In the genomic region with DNA sequence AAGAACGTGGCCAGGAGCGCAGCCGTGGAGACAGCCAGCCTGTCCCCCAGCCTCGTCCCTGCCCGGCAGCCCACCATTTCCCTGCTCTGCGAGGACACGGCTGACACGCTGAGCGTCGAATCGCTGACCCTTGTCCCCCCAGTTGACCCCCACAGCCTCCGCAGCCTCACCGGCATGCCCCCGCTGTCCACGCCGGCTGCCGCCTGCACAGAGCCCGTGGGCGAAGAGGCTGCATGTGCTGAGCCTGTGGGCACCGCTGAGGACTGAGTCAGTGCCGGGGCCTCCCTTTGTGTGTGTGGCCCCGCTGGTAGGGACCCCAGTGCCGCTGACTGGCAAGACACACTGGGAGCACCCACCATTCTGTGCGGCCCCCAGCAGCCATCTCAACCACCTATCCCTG, we compare ENCODE assay signal across 26 cellular contexts.
DNase-seq lines count a peak whose midpoint lies in the region; ATAC-seq and TF ChIP-seq lines count a peak whose summit lies in the region.
"Had no signal": no experiment of that assay in that cellular context is flagged by ENCODE, and none has a peak within 500 bp of the region (broad histone marks: within the 10 kb centered on the region; RNA-seq: fewer than 3 reads in every experiment).

No MANE protein-coding gene starts in this region.

- H2AK5ac ChIP-seq in neuronal stem cell (ENCODE audit: low read depth, low read length): peak overlapping the region; percentile 12

- peaks cover 48% of the 10 kb centered on the region for H3K36me3 ChIP-seq in DND-41 (ENCODE audit: insufficient read depth, low read length)
- peaks cover 0 to 11% of the 10 kb centered on the region in 2 donors for H3K36me3 ChIP-seq in neuronal stem cell (replicated peaks in 1 of 2; ENCODE audit: control insufficient read depth in 2 of 2, insufficient read depth in 2 of 2, low read length in 2 of 2)

- no peak for TF ChIP-seq CTCF in activated CD8-positive, alpha-beta T cell treated with anti-CD3 and anti-CD28 coated beads for 36 hours (IDR thresholded peaks at IDR 0.05)
- TF ChIP-seq CTCF in DND-41 (IDR thresholded peaks at IDR 0.05; ENCODE audit: borderline replicate concordance, extremely low read depth, low read length, poor library complexity, severe bottlenecking): no peak

- H3K4me3 ChIP-seq in DND-41 (ENCODE audit: low read depth in 1 of 2, low read length in 2 of 2) (no peak overlapping the region), neuronal stem cell (ENCODE audit: low read length in 2 of 2) (no peak overlapping the region)
- H3K4me3 ChIP-seq: Peyer's patch had no signal

- peak overlapping the region; percentile 47 for H3K23ac ChIP-seq in neuronal stem cell (ENCODE audit: low read depth, low read length, poor library complexity)

- H3K4me1 ChIP-seq in DND-41 (ENCODE audit: insufficient read depth, low read length) (peaks cover 37% of the 10 kb centered on the region), neuronal stem cell (ENCODE audit: control insufficient read depth in 2 of 2, insufficient read depth in 1 of 2, low read depth in 1 of 2, low read length in 2 of 2) (peaks cover 3 to 4% of the 10 kb centered on the region in 2 donors)

- intact Hi-C loops in activated CD8-positive, alpha-beta T cell treated with anti-CD3 and anti-CD28 coated beads for 36 hours (cut with micrococcal nuclease): loop anchor here (10.0 kb wide), 1 partner anchor 84 kb away; no protein-coding TSS in a partner anchor
- intact Hi-C loops in activated T-helper 2 cell treated with anti-CD3 and anti-CD28 coated beads, Interferon-gamma antibody, Interleukin-2, Interleukin-4, amounts not matched to agents 10 μg/mL and 5 μg/mL and 100 μg/mL, durations not matched to agents 14 hours and 24 hours and 36 hours (cut with micrococcal nuclease): loop anchor here (5.0 kb wide), 1 partner anchor 211 kb away; no protein-coding TSS in a partner anchor

- no peaks in the 10 kb centered on the region for H3K9me3 ChIP-seq in DND-41 (ENCODE audit: insufficient read depth, low read length, severe bottlenecking)
- H3K9me3 ChIP-seq in neuronal stem cell (replicated peaks in 1 of 2; ENCODE audit: control insufficient read depth in 2 of 2, insufficient read depth in 1 of 2, low read depth in 1 of 2, low read length in 2 of 2): no peaks in the 10 kb centered on the region
- H3K9me3 ChIP-seq: Peyer's patch had no signal

- no peak overlapping the region for H3K14ac ChIP-seq in neuronal stem cell (ENCODE audit: low read length)

- H3K27me3 ChIP-seq in DND-41 (ENCODE audit: insufficient read depth, low read length, poor library complexity): no peaks in the 10 kb centered on the region
- no peaks in the 10 kb centered on the region for H3K27me3 ChIP-seq in neuronal stem cell (ENCODE audit: control insufficient read depth in 3 of 3, insufficient read depth in 3 of 3, low read depth in 1 of 3, low read length in 3 of 3)
- H3K27me3 ChIP-seq: Peyer's patch had no signal

- H3K4me2 ChIP-seq in DND-41 (ENCODE audit: insufficient read depth, low read length) (no peak overlapping the region), neuronal stem cell (ENCODE audit: insufficient read depth, low read length, poor library complexity, severe bottlenecking) (no peak overlapping the region)
- H3K4me2 ChIP-seq: KMS-11 had no signal

- CTCF ChIA-PET in activated CD8-positive, alpha-beta T cell treated with anti-CD3 and anti-CD28 coated beads, Interleukin-2, amount 10 ng/mL, durations not matched to agents 7 days and 5 days (lab: Charles Lee): interaction anchor here (1.1 kb wide), 1 partner anchor 9 kb away, joined by 3 read pairs; no protein-coding TSS in a partner anchor
- CTCF ChIA-PET in activated CD8-positive, alpha-beta T cell treated with anti-CD3 and anti-CD28 coated beads for 36 hours (lab: Charles Lee): no interaction called here

- H3K9ac ChIP-seq in DND-41 (ENCODE audit: low read depth, low read length) (no peak overlapping the region), neuronal stem cell (ENCODE audit: low read depth, low read length, poor library complexity) (peak overlapping the region; percentile 50)
- H3K9ac ChIP-seq: KMS-11 had no signal

- no peak overlapping the region for H4K8ac ChIP-seq in neuronal stem cell (ENCODE audit: low read depth, low read length)

- H2BK15ac ChIP-seq in neuronal stem cell (ENCODE audit: low read length): no peak overlapping the region

- WGBS in neuronal stem cell (ENCODE audit: extremely low coverage in 2 of 2, insufficient read length in 2 of 2, insufficient replicate concordance in 1 of 2), 2 donors: no CpG with 5 or more reads among the region's 24 CpGs

- no peak overlapping the region for H2BK12ac ChIP-seq in neuronal stem cell (ENCODE audit: low read length)

- H3K4me1 Mint-ChIP-seq in activated CD8-positive, alpha-beta T cell treated with anti-CD3 and anti-CD28 coated beads, Interleukin-2, amount 10 ng/mL, durations not matched to agents 7 days and 5 days (ENCODE audit: low read depth): peaks cover 85% of the 10 kb centered on the region
- peaks cover 73% of the 10 kb centered on the region for H3K4me1 Mint-ChIP-seq in activated CD8-positive, alpha-beta T cell treated with anti-CD3 and anti-CD28 coated beads for 36 hours (ENCODE audit: low read depth)
- peaks cover 75% of the 10 kb centered on the region for H3K4me1 Mint-ChIP-seq in activated T-helper 2 cell treated with anti-CD3 and anti-CD28 coated beads, Interferon-gamma antibody, Interleukin-2, Interleukin-4, amounts not matched to agents 10 μg/mL and 5 μg/mL and 100 μg/mL, durations not matched to agents 14 hours and 24 hours and 36 hours (ENCODE audit: low read depth)

- H3K4me3 Mint-ChIP-seq in activated CD8-positive, alpha-beta T cell treated with anti-CD3 and anti-CD28 coated beads, Interleukin-2, amount 10 ng/mL, durations not matched to agents 7 days and 5 days: no peak overlapping the region
- H3K4me3 Mint-ChIP-seq in activated CD8-positive, alpha-beta T cell treated with anti-CD3 and anti-CD28 coated beads for 36 hours: no peak overlapping the region
- no peak overlapping the region for H3K4me3 Mint-ChIP-seq in activated T-helper 2 cell treated with anti-CD3 and anti-CD28 coated beads, Interferon-gamma antibody, Interleukin-2, Interleukin-4, amounts not matched to agents 10 μg/mL and 5 μg/mL and 100 μg/mL, durations not matched to agents 14 hours and 24 hours and 36 hours (ENCODE audit: low read depth)
- H3K4me3 Mint-ChIP-seq: CD8-positive, alpha-beta memory T cell had no signal

- no peak overlapping the region for H2BK120ac ChIP-seq in neuronal stem cell (ENCODE audit: low read depth, low read length)

- POLR2A ChIA-PET in activated CD8-positive, alpha-beta T cell treated with anti-CD3 and anti-CD28 coated beads, Interleukin-2, amount 10 ng/mL, durations not matched to agents 7 days and 5 days (lab: Charles Lee): no interaction called here
- POLR2A ChIA-PET in activated CD8-positive, alpha-beta T cell treated with anti-CD3 and anti-CD28 coated beads for 36 hours (lab: Charles Lee): interaction anchor here (1.0 kb wide), 1 partner anchor 14 kb away, joined by 4 read pairs; no protein-coding TSS in a partner anchor

- no peak for ATAC-seq in activated CD8-positive, alpha-beta T cell treated with anti-CD3 and anti-CD28 coated beads, Interleukin-2, amount 10 ng/mL, durations not matched to agents 7 days and 5 days
- ATAC-seq in activated CD8-positive, alpha-beta T cell treated with anti-CD3 and anti-CD28 coated beads for 36 hours: no peak
- no peak for ATAC-seq in DND-41 (ENCODE audit: insufficient read depth, low read depth)
- ATAC-seq: HCT116 had no signal

- peak overlapping the region; percentile 89 for H4K91ac ChIP-seq in neuronal stem cell (ENCODE audit: low read depth, low read length, poor library complexity)

- H3K79me2 ChIP-seq in DND-41 (ENCODE audit: insufficient read depth, low read length): no peaks in the 10 kb centered on the region

- H3K27ac ChIP-seq in DND-41 (ENCODE audit: low read length): peak overlapping the region; percentile 55
- no peak overlapping the region for H3K27ac ChIP-seq in neuronal stem cell (replicated peaks; ENCODE audit: low read length)
- H3K27ac ChIP-seq: 22Rv1, C4-2B, HL-60, KMS-11, Peyer's patch had no signal

- H2BK5ac ChIP-seq in neuronal stem cell (ENCODE audit: low read length): no peak overlapping the region

- H3K27me3 Mint-ChIP-seq in activated CD8-positive, alpha-beta T cell treated with anti-CD3 and anti-CD28 coated beads, Interleukin-2, amount 10 ng/mL, durations not matched to agents 7 days and 5 days (ENCODE audit: low read depth): no peaks in the 10 kb centered on the region
- no peaks in the 10 kb centered on the region for H3K27me3 Mint-ChIP-seq in activated CD8-positive, alpha-beta T cell treated with anti-CD3 and anti-CD28 coated beads for 36 hours
- no peaks in the 10 kb centered on the region for H3K27me3 Mint-ChIP-seq in activated T-helper 2 cell treated with anti-CD3 and anti-CD28 coated beads, Interferon-gamma antibody, Interleukin-2, Interleukin-4, amounts not matched to agents 10 μg/mL and 5 μg/mL and 100 μg/mL, durations not matched to agents 14 hours and 24 hours and 36 hours (ENCODE audit: low read depth)
- H3K27me3 Mint-ChIP-seq: CD8-positive, alpha-beta memory T cell had no signal

- no peaks in the 10 kb centered on the region for H3K9me3 Mint-ChIP-seq in activated CD8-positive, alpha-beta T cell treated with anti-CD3 and anti-CD28 coated beads, Interleukin-2, amount 10 ng/mL, durations not matched to agents 7 days and 5 days (ENCODE audit: insufficient read depth)
- H3K9me3 Mint-ChIP-seq in activated CD8-positive, alpha-beta T cell treated with anti-CD3 and anti-CD28 coated beads for 36 hours: no peaks in the 10 kb centered on the region
- H3K9me3 Mint-ChIP-seq in activated T-helper 2 cell treated with anti-CD3 and anti-CD28 coated beads, Interferon-gamma antibody, Interleukin-2, Interleukin-4, amounts not matched to agents 10 μg/mL and 5 μg/mL and 100 μg/mL, durations not matched to agents 14 hours and 24 hours and 36 hours: no peaks in the 10 kb centered on the region
- H3K9me3 Mint-ChIP-seq: CD8-positive, alpha-beta memory T cell had no signal

- H3K27ac Mint-ChIP-seq in activated CD8-positive, alpha-beta T cell treated with anti-CD3 and anti-CD28 coated beads, Interleukin-2, amount 10 ng/mL, durations not matched to agents 7 days and 5 days: peak overlapping the region; percentile 63
- no peak overlapping the region for H3K27ac Mint-ChIP-seq in activated CD8-positive, alpha-beta T cell treated with anti-CD3 and anti-CD28 coated beads for 36 hours
- H3K27ac Mint-ChIP-seq in activated T-helper 2 cell treated with anti-CD3 and anti-CD28 coated beads, Interferon-gamma antibody, Interleukin-2, Interleukin-4, amounts not matched to agents 10 μg/mL and 5 μg/mL and 100 μg/mL, durations not matched to agents 14 hours and 24 hours and 36 hours: peak overlapping the region; percentile 79
- H3K27ac Mint-ChIP-seq: CD8-positive, alpha-beta memory T cell had no signal

- no peak overlapping the region for H3K4ac ChIP-seq in neuronal stem cell (ENCODE audit: low read length)

- H3K18ac ChIP-seq in neuronal stem cell (ENCODE audit: low read length): peak overlapping the region; percentile 58

- H3K79me1 ChIP-seq in neuronal stem cell (ENCODE audit: low read depth, low read length): no peaks in the 10 kb centered on the region

- H3K36me3 Mint-ChIP-seq in activated CD8-positive, alpha-beta T cell treated with anti-CD3 and anti-CD28 coated beads, Interleukin-2, amount 10 ng/mL, durations not matched to agents 7 days and 5 days (ENCODE audit: low read depth): peaks cover 64% of the 10 kb centered on the region
- peaks cover 34% of the 10 kb centered on the region for H3K36me3 Mint-ChIP-seq in activated CD8-positive, alpha-beta T cell treated with anti-CD3 and anti-CD28 coated beads for 36 hours (ENCODE audit: low read depth)
- peaks cover 49% of the 10 kb centered on the region for H3K36me3 Mint-ChIP-seq in activated T-helper 2 cell treated with anti-CD3 and anti-CD28 coated beads, Interferon-gamma antibody, Interleukin-2, Interleukin-4, amounts not matched to agents 10 μg/mL and 5 μg/mL and 100 μg/mL, durations not matched to agents 14 hours and 24 hours and 36 hours (ENCODE audit: low read depth)

- H2AFZ ChIP-seq in DND-41 (ENCODE audit: low read depth, low read length) (no peak overlapping the region), neuronal stem cell (ENCODE audit: low read length) (no peak overlapping the region)

- H4K20me1 ChIP-seq in DND-41 (ENCODE audit: insufficient read depth, low read length): no peaks in the 10 kb centered on the region

- no peak for DNase-seq in activated CD8-positive, alpha-beta T cell treated with anti-CD3 and anti-CD28 coated beads, Interleukin-2, amount 10 ng/mL, durations not matched to agents 7 days and 5 days
- DNase-seq in activated CD8-positive, alpha-beta T cell treated with anti-CD3 and anti-CD28 coated beads for 36 hours: no peak
- no peak for DNase-seq in DND-41
- no peak for DNase-seq in activated T-helper 2 cell treated with anti-CD3 and anti-CD28 coated beads, Interferon-gamma antibody, Interleukin-2, Interleukin-4, amounts not matched to agents 10 μg/mL and 5 μg/mL and 100 μg/mL, durations not matched to agents 14 hours and 24 hours and 36 hours (ENCODE audit: low spot score)
- DNase-seq in neuronal stem cell (ENCODE audit: low spot score): no peak
- no peak for DNase-seq in NCI-H2227 treated with DMSO at 0.1 percent for 48 hours (lab: John Stamatoyannopoulos, UW)
- DNase-seq in AML-193 (lab: John Stamatoyannopoulos, UW): no peak
- DNase-seq in DMS 273 treated with DMSO at 0.1 percent for 48 hours (lab: John Stamatoyannopoulos, UW): no peak
- DNase-seq: ACHN; Calu3; CD8-positive, alpha-beta memory T cell; DMS53; EL; GF-D8; NCI-H1105; NCI-H146; NCI-H2029; NCI-H345; NCI-H524; NCI-H82; Peyer's patch had no signal
